In the genomic region with DNA sequence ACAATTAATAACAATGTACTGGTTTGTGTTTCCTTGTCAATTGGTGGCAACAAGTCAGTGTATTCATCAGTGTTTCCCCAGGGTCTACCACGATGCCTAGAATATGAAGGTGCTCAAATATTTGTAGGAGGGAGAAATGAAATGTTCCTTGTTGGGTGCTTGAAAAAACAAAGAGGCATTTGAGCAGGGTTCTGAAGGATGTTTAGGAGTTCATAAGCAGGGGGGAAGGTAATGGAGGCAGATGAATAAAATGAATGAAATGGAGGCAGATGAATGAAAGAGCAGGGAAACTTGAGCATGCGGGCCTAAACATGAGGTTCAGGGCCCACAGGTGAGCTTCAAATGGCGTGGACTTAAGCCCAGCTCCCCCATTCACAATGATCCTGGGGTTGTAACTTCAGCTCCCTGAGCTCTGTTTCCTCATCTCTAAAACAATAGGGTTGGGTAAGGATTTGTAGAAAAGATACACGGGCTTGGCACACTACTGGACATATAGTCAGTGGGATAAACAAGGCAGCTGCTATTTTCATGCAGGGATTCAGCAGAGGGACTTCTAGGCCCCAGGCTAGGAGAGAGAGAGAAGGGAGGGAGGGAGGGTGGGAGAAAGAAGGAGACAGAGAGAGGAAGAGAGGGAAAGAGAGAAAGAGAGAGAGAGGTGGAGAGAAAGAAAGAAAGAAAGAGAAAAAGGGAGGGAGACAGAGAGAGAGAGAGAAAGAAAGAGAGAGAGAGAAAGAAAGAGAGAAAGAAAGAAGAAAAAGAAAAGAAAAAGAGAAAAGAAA, we compare ENCODE assay signal across 1 cellular context.
TF ChIP-seq lines count a peak whose summit lies in the region.

No MANE protein-coding gene starts in this region.

TF ChIP-seq in A549, 52 proteins besides CTCF, POLR2A, EP300 and RAD21 (continued from another document):
- TF ChIP-seq, protein P1, sequence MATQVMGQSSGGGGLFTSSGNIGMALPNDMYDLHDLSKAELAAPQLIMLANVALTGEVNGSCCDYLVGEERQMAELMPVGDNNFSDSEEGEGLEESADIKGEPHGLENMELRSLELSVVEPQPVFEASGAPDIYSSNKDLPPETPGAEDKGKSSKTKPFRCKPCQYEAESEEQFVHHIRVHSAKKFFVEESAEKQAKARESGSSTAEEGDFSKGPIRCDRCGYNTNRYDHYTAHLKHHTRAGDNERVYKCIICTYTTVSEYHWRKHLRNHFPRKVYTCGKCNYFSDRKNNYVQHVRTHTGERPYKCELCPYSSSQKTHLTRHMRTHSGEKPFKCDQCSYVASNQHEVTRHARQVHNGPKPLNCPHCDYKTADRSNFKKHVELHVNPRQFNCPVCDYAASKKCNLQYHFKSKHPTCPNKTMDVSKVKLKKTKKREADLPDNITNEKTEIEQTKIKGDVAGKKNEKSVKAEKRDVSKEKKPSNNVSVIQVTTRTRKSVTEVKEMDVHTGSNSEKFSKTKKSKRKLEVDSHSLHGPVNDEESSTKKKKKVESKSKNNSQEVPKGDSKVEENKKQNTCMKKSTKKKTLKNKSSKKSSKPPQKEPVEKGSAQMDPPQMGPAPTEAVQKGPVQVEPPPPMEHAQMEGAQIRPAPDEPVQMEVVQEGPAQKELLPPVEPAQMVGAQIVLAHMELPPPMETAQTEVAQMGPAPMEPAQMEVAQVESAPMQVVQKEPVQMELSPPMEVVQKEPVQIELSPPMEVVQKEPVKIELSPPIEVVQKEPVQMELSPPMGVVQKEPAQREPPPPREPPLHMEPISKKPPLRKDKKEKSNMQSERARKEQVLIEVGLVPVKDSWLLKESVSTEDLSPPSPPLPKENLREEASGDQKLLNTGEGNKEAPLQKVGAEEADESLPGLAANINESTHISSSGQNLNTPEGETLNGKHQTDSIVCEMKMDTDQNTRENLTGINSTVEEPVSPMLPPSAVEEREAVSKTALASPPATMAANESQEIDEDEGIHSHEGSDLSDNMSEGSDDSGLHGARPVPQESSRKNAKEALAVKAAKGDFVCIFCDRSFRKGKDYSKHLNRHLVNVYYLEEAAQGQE (IDR thresholded peaks at IDR 0.05) = no peak
- TF ChIP-seq ZC3H11A (IDR thresholded peaks at IDR 0.05) = no peak
